31 cellular contexts compared by ENCODE assay signal in genomic region chr20:59999502-59999901, GRCh38. TPM values are rescaled to one million over a fixed set of nuclear protein-coding genes. Genes with fewer than 3 reads are reported as not detected.
"Had no signal": no experiment of that assay in that cellular context is flagged by ENCODE, and none has a peak within 500 bp of the region (broad histone marks: within the 10 kb centered on the region; RNA-seq: fewer than 3 reads in every experiment).

No MANE protein-coding gene starts in this region.

- H3K36me3 Mint-ChIP-seq: activated naive CD4-positive, alpha-beta T cell treated with anti-CD3 and anti-CD28 coated beads, Interleukin-2, amount 10 ng/mL, durations not matched to agents 7 days and 5 days; activated naive CD8-positive, alpha-beta T cell treated with anti-CD3 and anti-CD28 coated beads, Interleukin-2, amount 10 ng/mL, durations not matched to agents 7 days and 5 days had no signal

- H3K27me3 Mint-ChIP-seq: activated CD4-positive, alpha-beta memory T cell treated with anti-CD3 and anti-CD28 coated beads, Interleukin-2, amount 10 ng/mL, durations not matched to agents 7 days and 5 days; activated naive CD4-positive, alpha-beta T cell treated with anti-CD3 and anti-CD28 coated beads, Interleukin-2, amount 10 ng/mL, durations not matched to agents 7 days and 5 days; activated naive CD8-positive, alpha-beta T cell treated with anti-CD3 and anti-CD28 coated beads, Interleukin-2, amount 10 ng/mL, durations not matched to agents 7 days and 5 days; central memory CD8-positive, alpha-beta T cell had no signal

- H3K4me3 Mint-ChIP-seq: activated B cell treated with CpG ODN at 0.5 μM for 24 hours; activated CD4-positive, alpha-beta memory T cell treated with anti-CD3 and anti-CD28 coated beads, Interleukin-2, amount 10 ng/mL, durations not matched to agents 7 days and 5 days; activated naive CD4-positive, alpha-beta T cell treated with anti-CD3 and anti-CD28 coated beads, Interleukin-2, amount 10 ng/mL, durations not matched to agents 7 days and 5 days; activated naive CD8-positive, alpha-beta T cell treated with anti-CD3 and anti-CD28 coated beads, Interleukin-2, amount 10 ng/mL, durations not matched to agents 7 days and 5 days; activated T-cell treated with anti-CD3 and anti-CD28 coated beads, Interleukin-2, amount 50 U/mL, for 24 hours; activated T-cell treated with anti-CD3 and anti-CD28 coated beads, Interleukin-2, amount 50 U/mL, for 72 hours; central memory CD8-positive, alpha-beta T cell; effector memory CD8-positive, alpha-beta T cell; T-helper 17 cell; T-helper 2 cell treated with Interferon-gamma antibody and Interleukin-4, amounts not matched to agents 5 μg/mL and 100 μg/mL, for 36 hours had no signal

- H3K9me3 Mint-ChIP-seq: activated B cell treated with CpG ODN at 0.5 μM for 24 hours; activated CD4-positive, alpha-beta memory T cell treated with anti-CD3 and anti-CD28 coated beads, Interleukin-2, amount 10 ng/mL, durations not matched to agents 7 days and 5 days; activated naive CD4-positive, alpha-beta T cell treated with anti-CD3 and anti-CD28 coated beads, Interleukin-2, amount 10 ng/mL, durations not matched to agents 7 days and 5 days; activated naive CD4-positive, alpha-beta T cell treated with anti-CD3 and anti-CD28 coated beads, Interleukin-2, amount 50 U/mL, for 72 hours; activated naive CD8-positive, alpha-beta T cell treated with anti-CD3 and anti-CD28 coated beads, Interleukin-2, amount 10 ng/mL, durations not matched to agents 7 days and 5 days; activated T-cell treated with anti-CD3 and anti-CD28 coated beads, Interleukin-2, amount 50 U/mL, for 24 hours; activated T-cell treated with anti-CD3 and anti-CD28 coated beads, Interleukin-2, amount 50 U/mL, for 72 hours; central memory CD8-positive, alpha-beta T cell; effector memory CD8-positive, alpha-beta T cell; T-helper 2 cell treated with Interferon-gamma antibody and Interleukin-4, amounts not matched to agents 5 μg/mL and 100 μg/mL, for 36 hours had no signal

- H3K4me3 ChIP-seq: ascending aorta, esophagus squamous epithelium, gastroesophageal sphincter, heart right ventricle had no signal

- H3K4me1 ChIP-seq: ascending aorta had no signal

- H3K27ac ChIP-seq: ascending aorta, brain microvascular endothelial cell, esophagus squamous epithelium, gastroesophageal sphincter, heart right ventricle, WERI-Rb-1 had no signal

- H3K27ac Mint-ChIP-seq: activated B cell treated with CpG ODN at 0.5 μM for 24 hours; activated CD4-positive, alpha-beta memory T cell treated with anti-CD3 and anti-CD28 coated beads, Interleukin-2, amount 10 ng/mL, durations not matched to agents 7 days and 5 days; activated naive CD4-positive, alpha-beta T cell treated with anti-CD3 and anti-CD28 coated beads, Interleukin-2, amount 10 ng/mL, durations not matched to agents 7 days and 5 days; activated naive CD4-positive, alpha-beta T cell treated with anti-CD3 and anti-CD28 coated beads, Interleukin-2, amount 50 U/mL, for 72 hours; activated naive CD8-positive, alpha-beta T cell treated with anti-CD3 and anti-CD28 coated beads, Interleukin-2, amount 10 ng/mL, durations not matched to agents 7 days and 5 days; activated T-cell treated with anti-CD3 and anti-CD28 coated beads, Interleukin-2, amount 50 U/mL, for 24 hours; activated T-cell treated with anti-CD3 and anti-CD28 coated beads, Interleukin-2, amount 50 U/mL, for 72 hours; effector memory CD8-positive, alpha-beta T cell; T-helper 17 cell; T-helper 2 cell treated with Interferon-gamma antibody and Interleukin-4, amounts not matched to agents 5 μg/mL and 100 μg/mL, for 36 hours had no signal

- H3K36me3 ChIP-seq: ascending aorta, brain microvascular endothelial cell, esophagus squamous epithelium, WERI-Rb-1 had no signal

- H3K27me3 ChIP-seq: ascending aorta, brain microvascular endothelial cell, esophagus squamous epithelium, heart right ventricle had no signal

- H3K4me1 Mint-ChIP-seq: activated B cell treated with CpG ODN at 0.5 μM for 24 hours; activated CD4-positive, alpha-beta memory T cell treated with anti-CD3 and anti-CD28 coated beads, Interleukin-2, amount 10 ng/mL, durations not matched to agents 7 days and 5 days; activated naive CD4-positive, alpha-beta T cell treated with anti-CD3 and anti-CD28 coated beads, Interleukin-2, amount 10 ng/mL, durations not matched to agents 7 days and 5 days; activated naive CD8-positive, alpha-beta T cell treated with anti-CD3 and anti-CD28 coated beads, Interleukin-2, amount 10 ng/mL, durations not matched to agents 7 days and 5 days; central memory CD8-positive, alpha-beta T cell; T-helper 17 cell had no signal

- H3K9me3 ChIP-seq: ascending aorta, esophagus squamous epithelium, gastroesophageal sphincter, heart right ventricle had no signal

- DNase-seq: activated B cell treated with CpG ODN at 0.5 μM for 24 hours; activated CD4-positive, alpha-beta memory T cell treated with anti-CD3 and anti-CD28 coated beads, Interleukin-2, amount 10 ng/mL, durations not matched to agents 7 days and 5 days; activated CD4-positive, alpha-beta T cell treated with anti-CD3 and anti-CD28 coated beads for 48 hours; activated CD8-positive, alpha-beta memory T cell treated with anti-CD3 and anti-CD28 coated beads, Interleukin-2, amount 50 U/mL, for 48 hours; activated gamma-delta T cell; activated naive CD4-positive, alpha-beta T cell; activated naive CD4-positive, alpha-beta T cell treated with anti-CD3 and anti-CD28 coated beads, Interleukin-2, amount 10 ng/mL, durations not matched to agents 7 days and 5 days; activated naive CD8-positive, alpha-beta T cell treated with anti-CD3 and anti-CD28 coated beads, Interleukin-2, amount 10 ng/mL, durations not matched to agents 7 days and 5 days; activated T-cell treated with anti-CD3 and anti-CD28 coated beads for 4 hours; activated T-cell treated with anti-CD3 and anti-CD28 coated beads, Interleukin-2, amount 50 U/mL, for 24 hours; activated T-cell treated with anti-CD3 and anti-CD28 coated beads, Interleukin-2, amount 50 U/mL, for 72 hours; brain microvascular endothelial cell; cortex of kidney; dermis blood vessel endothelial cell; effector CD4-positive, alpha-beta T cell; effector memory CD8-positive, alpha-beta T cell; erythroblast; esophagus squamous epithelium; foreskin melanocyte; heart right ventricle; T-helper 1 cell; T-helper 17 cell; T1000; WERI-Rb-1 had no signal

- ATAC-seq: activated CD4-positive, CD25-positive, alpha-beta regulatory T cell treated with anti-CD3 and anti-CD28 coated beads, Interleukin-2, amount 50 U/mL, for 24 hours; activated naive CD4-positive, alpha-beta T cell treated with anti-CD3 and anti-CD28 coated beads, Interleukin-2, amount 50 U/mL, for 72 hours; activated T-cell treated with anti-CD3 and anti-CD28 coated beads, Interleukin-2, amount 50 U/mL, for 72 hours; effector memory CD8-positive, alpha-beta T cell; gastroesophageal sphincter; heart right ventricle; T-helper 17 cell had no signal

RNA-seq across cellular contexts. Expression of gene CDH26, which starts 41.3 kb away (rescaled TPM):
- total RNA-seq: ascending aorta, glomerular endothelial cell had no signal
